ENCODE assay signal across 24 cellular contexts in the genomic region with DNA sequence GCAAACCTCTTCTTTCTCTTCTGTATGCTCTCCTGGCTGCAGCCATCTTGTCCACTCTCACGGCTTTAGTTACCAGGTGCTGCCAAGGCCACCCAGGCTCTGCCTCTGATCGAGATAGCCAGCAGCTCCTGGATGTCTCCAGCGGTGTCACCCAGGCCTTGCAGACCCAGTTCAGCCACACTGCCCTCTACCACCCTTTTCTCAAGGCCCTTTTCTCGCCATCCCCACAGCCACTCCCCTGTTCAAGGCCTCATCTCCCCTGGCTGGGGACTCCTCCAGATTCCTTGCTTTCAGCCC. TPM values are rescaled to one million over a fixed set of nuclear protein-coding genes. Genes with fewer than 3 reads are reported as not detected.
"Had no signal": no experiment of that assay in that cellular context is flagged by ENCODE, and none has a peak within 500 bp of the region (broad histone marks: within the 10 kb centered on the region; RNA-seq: fewer than 3 reads in every experiment).

No MANE protein-coding gene starts in this region.

- ATAC-seq: activated CD8-positive, alpha-beta T cell treated with anti-CD3 and anti-CD28 coated beads for 36 hours; left colon; natural killer cell treated with Interleukin-12 subunit alpha and Interleukin-12 subunit beta and Interleukin-15 and Interleukin-18, amount 100 ng/mL, for 72 hours; sciatic nerve had no signal

- H3K9me3 Mint-ChIP-seq: activated CD8-positive, alpha-beta T cell treated with anti-CD3 and anti-CD28 coated beads for 36 hours; activated T-cell treated with anti-CD3 and anti-CD28 coated beads, Interleukin-2, amount 50 U/mL, for 24 hours; activated T-helper 2 cell treated with anti-CD3 and anti-CD28 coated beads, Interferon-gamma antibody, Interleukin-2, Interleukin-4, amounts not matched to agents 10 μg/mL and 5 μg/mL and 100 μg/mL, durations not matched to agents 14 hours and 24 hours and 36 hours; endodermal cell; memory B cell; natural killer cell treated with Interleukin-12 subunit alpha and Interleukin-12 subunit beta and Interleukin-15 and Interleukin-18, amount 100 ng/mL, for 72 hours had no signal

- H3K36me3 Mint-ChIP-seq: activated naive CD8-positive, alpha-beta T cell; natural killer cell treated with Interleukin-12 subunit alpha and Interleukin-12 subunit beta and Interleukin-15 and Interleukin-18, amount 100 ng/mL, for 72 hours had no signal

- H3K9me3 ChIP-seq: adrenal gland, ascending aorta, breast epithelium, colonic mucosa, heart left ventricle had no signal

- H3K27me3 ChIP-seq: adrenal gland, ascending aorta, breast epithelium, colonic mucosa, heart left ventricle had no signal

- H3K27ac ChIP-seq: adrenal gland, ascending aorta, breast epithelium, colonic mucosa, epithelial cell of prostate, heart left ventricle had no signal

- H3K36me3 ChIP-seq: adrenal gland, ascending aorta, breast epithelium, colonic mucosa, heart left ventricle had no signal

- H3K4me1 ChIP-seq: adrenal gland, ascending aorta, breast epithelium, colonic mucosa had no signal

- H3K4me3 Mint-ChIP-seq: activated CD8-positive, alpha-beta T cell treated with anti-CD3 and anti-CD28 coated beads for 36 hours; activated naive CD8-positive, alpha-beta T cell; activated T-cell treated with anti-CD3 and anti-CD28 coated beads, Interleukin-2, amount 50 U/mL, for 24 hours; endodermal cell; memory B cell; natural killer cell treated with Interleukin-12 subunit alpha and Interleukin-12 subunit beta and Interleukin-15 and Interleukin-18, amount 100 ng/mL, for 72 hours had no signal

- H3K4me3 ChIP-seq: adrenal gland, ascending aorta, breast epithelium, colonic mucosa, heart left ventricle had no signal

- DNase-seq: activated CD4-positive, alpha-beta T cell treated with anti-CD3 and anti-CD28 coated beads for 48 hours; activated CD8-positive, alpha-beta T cell treated with anti-CD3 and anti-CD28 coated beads for 36 hours; activated naive CD4-positive, alpha-beta T cell; activated T-cell treated with anti-CD3 and anti-CD28 coated beads, Interleukin-2, amount 50 U/mL, for 24 hours; adrenal gland; colonic mucosa; endodermal cell; heart left ventricle; islet precursor cell; left colon; stimulated activated CD4-positive, alpha-beta T cell treated with anti-CD3 and anti-CD28 coated beads, Interleukin-15, amount 100 ng/mL, for 24 hours; stimulated activated CD8-positive, alpha-beta memory T cell treated with anti-CD3 and anti-CD28 coated beads, Interleukin-4, amount 100 ng/mL, for 48 hours; stimulated activated naive CD4-positive, alpha-beta T cell treated with Interleukin-2 at 50 U/mL for 16 hours; T-helper 1 cell; T-helper 9 cell had no signal

- FAIRE-seq: small intestine had no signal

- H3K27me3 Mint-ChIP-seq: activated CD8-positive, alpha-beta T cell treated with anti-CD3 and anti-CD28 coated beads for 36 hours; activated naive CD8-positive, alpha-beta T cell; activated T-cell treated with anti-CD3 and anti-CD28 coated beads, Interleukin-2, amount 50 U/mL, for 24 hours; memory B cell had no signal

- H3K27ac Mint-ChIP-seq: activated CD8-positive, alpha-beta T cell treated with anti-CD3 and anti-CD28 coated beads for 36 hours; activated naive CD8-positive, alpha-beta T cell; activated T-helper 2 cell treated with anti-CD3 and anti-CD28 coated beads, Interferon-gamma antibody, Interleukin-2, Interleukin-4, amounts not matched to agents 10 μg/mL and 5 μg/mL and 100 μg/mL, durations not matched to agents 14 hours and 24 hours and 36 hours; endodermal cell; memory B cell; natural killer cell treated with Interleukin-12 subunit alpha and Interleukin-12 subunit beta and Interleukin-15 and Interleukin-18, amount 100 ng/mL, for 72 hours had no signal

RNA-seq across cellular contexts. Expression of a gene that starts 49.3 kb away (rescaled TPM):
- total RNA-seq: ascending aorta had no signal
